ENCODE assay signal across 6 cellular contexts in genomic region chr18:77862358-77862757, GRCh38.
"Had no signal": no experiment of that assay in that cellular context is flagged by ENCODE, and none has a peak within 500 bp of the region (broad histone marks: within the 10 kb centered on the region; RNA-seq: fewer than 3 reads in every experiment).

No MANE protein-coding gene starts in this region.

- H3K27ac ChIP-seq: HL-60 had no signal

- H3K4me3 ChIP-seq: K562 had no signal

- DNase-seq: IMR-90, KBM-7 had no signal

- FAIRE-seq: HepG2, HTR-8/SVneo, K562 had no signal
